14 cellular contexts compared by ENCODE assay signal in genomic region chr3:58047806-58048205, GRCh38. TPM values are rescaled to one million over a fixed set of nuclear protein-coding genes. Genes with fewer than 3 reads are reported as not detected.
DNase-seq lines count a peak whose midpoint lies in the region; ATAC-seq and TF ChIP-seq lines count a peak whose summit lies in the region.
"Had no signal": no experiment of that assay in that cellular context is flagged by ENCODE, and none has a peak within 500 bp of the region (broad histone marks: within the 10 kb centered on the region; RNA-seq: fewer than 3 reads in every experiment).

No MANE protein-coding gene starts in this region.

- no peak for DNase-seq in left ventricle myocardium inferior
- no peak for DNase-seq in right cardiac atrium
- DNase-seq in chondrocyte (ENCODE audit: low spot score) = no peak
- peak; percentile 96 for DNase-seq in mesenchymal stem cell
- no peak for DNase-seq in natural killer cell
- DNase-seq in activated CD4-positive, alpha-beta T cell treated with anti-CD3 and anti-CD28 coated beads, Interleukin-2, amount 50 U/mL, for 1 hour = no peak
- DNase-seq: activated CD4-positive, CD25-positive, alpha-beta regulatory T cell treated with anti-CD3 and anti-CD28 coated beads, Interleukin-2, amount 50 U/mL, for 72 hours; activated naive CD8-positive, alpha-beta T cell treated with anti-CD3 and anti-CD28 coated beads, Interleukin-2, amount 50 U/mL, for 24 hours; Karpas-422; NK-92 treated with Interleukin-12 subunit alpha and Interleukin-12 subunit beta, amount 100 ng/mL, for 24 hours; stimulated activated naive CD8-positive, alpha-beta T cell treated with anti-CD3 and anti-CD28 coated beads, Interleukin-15, amount 100 ng/mL, for 72 hours had no signal

- H3K27me3 ChIP-seq in left ventricle myocardium inferior (ENCODE audit: low read depth) (no peaks in the 10 kb centered on the region), right cardiac atrium (ENCODE audit: control insufficient read depth, insufficient read depth) (no peaks in the 10 kb centered on the region), mesenchymal stem cell (ENCODE audit: control insufficient read depth in 1 of 2, insufficient read depth in 1 of 2, low read length in 2 of 2) (no peaks in the 10 kb centered on the region)

- H2BK5ac ChIP-seq in mesenchymal stem cell (ENCODE audit: low read depth, low read length, poor library complexity, severe bottlenecking) = no peak overlapping the region

- H3K23ac ChIP-seq in mesenchymal stem cell (ENCODE audit: low read length in 2 of 2) = no peak overlapping the region

- H3K4me3 ChIP-seq in left ventricle myocardium inferior (no peak overlapping the region), right cardiac atrium (ENCODE audit: low read length) (no peak overlapping the region), mesenchymal stem cell (ENCODE audit: insufficient read depth in 1 of 2, low read depth in 1 of 2, low read length in 2 of 2) (no peak overlapping the region)

- H3K4ac ChIP-seq in mesenchymal stem cell (ENCODE audit: low read depth in 1 of 2, low read length in 2 of 2) = no peak overlapping the region

- H3K27ac ChIP-seq in left ventricle myocardium inferior (replicated peaks) (peak overlapping the region; percentile 78), right cardiac atrium (ENCODE audit: low read length) (no peak overlapping the region), mesenchymal stem cell (ENCODE audit: low read length, poor library complexity, severe bottlenecking) (peak overlapping the region; percentile 99)

- H3K27me3 Mint-ChIP-seq in chondrocyte (ENCODE audit: low read depth) (no peaks in the 10 kb centered on the region), natural killer cell (ENCODE audit: low read depth in 2 of 2) (no peaks in the 10 kb centered on the region)
- H3K27me3 Mint-ChIP-seq: activated naive CD8-positive, alpha-beta T cell treated with anti-CD3 and anti-CD28 coated beads, Interleukin-2, amount 50 U/mL, for 24 hours; stimulated activated naive CD8-positive, alpha-beta T cell treated with anti-CD3 and anti-CD28 coated beads, Interleukin-15, amount 100 ng/mL, for 72 hours had no signal

- no peak overlapping the region for H2BK120ac ChIP-seq in mesenchymal stem cell (ENCODE audit: low read depth, low read length)

- H2AFZ ChIP-seq in mesenchymal stem cell (ENCODE audit: low read depth, low read length) = no peak overlapping the region

- peaks cover 10% of the 10 kb centered on the region for H3K79me1 ChIP-seq in mesenchymal stem cell (replicated peaks; ENCODE audit: low read length, poor library complexity, severe bottlenecking)

- H3K4me2 ChIP-seq in mesenchymal stem cell (ENCODE audit: low read length, poor library complexity, severe bottlenecking) = no peak overlapping the region

- H4K91ac ChIP-seq in mesenchymal stem cell (ENCODE audit: low read length) = no peak overlapping the region

- H3K4me3 Mint-ChIP-seq in chondrocyte (ENCODE audit: unreplicated experiment) (no peak overlapping the region), natural killer cell (no peak overlapping the region)
- H3K4me3 Mint-ChIP-seq: activated naive CD8-positive, alpha-beta T cell treated with anti-CD3 and anti-CD28 coated beads, Interleukin-2, amount 50 U/mL, for 24 hours; stimulated activated naive CD8-positive, alpha-beta T cell treated with anti-CD3 and anti-CD28 coated beads, Interleukin-15, amount 100 ng/mL, for 72 hours had no signal

- H2AK5ac ChIP-seq in mesenchymal stem cell (ENCODE audit: low read length, severe bottlenecking) = peak overlapping the region; percentile 24

- H3K9ac ChIP-seq in mesenchymal stem cell (ENCODE audit: low read length) = peak overlapping the region; percentile 19

- H3K4me1 Mint-ChIP-seq in chondrocyte (ENCODE audit: low read depth) (peaks cover 80% of the 10 kb centered on the region), natural killer cell (peaks cover 2 to 26% of the 10 kb centered on the region in 2 donors)

- H3K9me3 Mint-ChIP-seq in chondrocyte (ENCODE audit: low read depth) (no peaks in the 10 kb centered on the region), natural killer cell (no peaks in the 10 kb centered on the region)
- H3K9me3 Mint-ChIP-seq: activated naive CD8-positive, alpha-beta T cell treated with anti-CD3 and anti-CD28 coated beads, Interleukin-2, amount 50 U/mL, for 24 hours; stimulated activated naive CD8-positive, alpha-beta T cell treated with anti-CD3 and anti-CD28 coated beads, Interleukin-15, amount 100 ng/mL, for 72 hours had no signal

- H3K9me3 ChIP-seq in left ventricle myocardium inferior (replicated peaks) = no peaks in the 10 kb centered on the region
- no peaks in the 10 kb centered on the region for H3K9me3 ChIP-seq in right cardiac atrium (ENCODE audit: control insufficient read depth, low read length)
- H3K9me3 ChIP-seq in mesenchymal stem cell (ENCODE audit: control insufficient read depth, low read length) = no peaks in the 10 kb centered on the region

- WGBS in right cardiac atrium = 85% methylated on average over 5 of the region's 5 CpGs
- WGBS in mesenchymal stem cell = 3% methylated on average over 5 of the region's 5 CpGs

- no peaks in the 10 kb centered on the region for H3K36me3 ChIP-seq in left ventricle myocardium inferior
- peaks cover 0 to 3% of the 10 kb centered on the region in 2 experiments for H3K36me3 ChIP-seq in mesenchymal stem cell (ENCODE audit: control insufficient read depth in 1 of 2, insufficient read depth in 2 of 2, low read depth in 1 of 2, low read length in 2 of 2)

- intact Hi-C loops in left ventricle myocardium inferior (cut with micrococcal nuclease) = no loop called here
- intact Hi-C loops in right cardiac atrium (cut with DNase I) = no loop called here
- intact Hi-C loops in natural killer cell (cut with micrococcal nuclease) = no loop called here

- H3K14ac ChIP-seq in mesenchymal stem cell (ENCODE audit: low read length in 2 of 2) = no peak overlapping the region

- no peak for TF ChIP-seq CTCF in left ventricle myocardium inferior (IDR thresholded peaks at IDR 0.05; ENCODE audit: borderline replicate concordance)
- TF ChIP-seq CTCF in chondrocyte (IDR thresholded peaks at IDR 0.05) = no peak
- TF ChIP-seq CTCF in natural killer cell (IDR thresholded peaks at IDR 0.05) = no peak

- no peak overlapping the region for H2BK15ac ChIP-seq in mesenchymal stem cell (ENCODE audit: low read depth, poor library complexity, severe bottlenecking)

- H3K36me3 Mint-ChIP-seq in chondrocyte (ENCODE audit: low read depth) (no peaks in the 10 kb centered on the region), natural killer cell (no peaks in the 10 kb centered on the region)

- H4K8ac ChIP-seq in mesenchymal stem cell (ENCODE audit: low read length) = no peak overlapping the region

- peak overlapping the region in 1 of 2 experiments; percentile 23 for H3K18ac ChIP-seq in mesenchymal stem cell (ENCODE audit: low read depth in 1 of 2, low read length in 2 of 2)

- ATAC-seq in right cardiac atrium = no peak
- ATAC-seq in HG03520 (IDR thresholded peaks at IDR 0.05; ENCODE audit: unreplicated experiment) = no peak
- no peak for ATAC-seq in GM18907 (IDR thresholded peaks at IDR 0.05; ENCODE audit: unreplicated experiment)
- no peak for ATAC-seq in natural killer cell
- ATAC-seq: activated naive CD8-positive, alpha-beta T cell treated with anti-CD3 and anti-CD28 coated beads, Interleukin-2, amount 50 U/mL, for 24 hours; sciatic nerve; stimulated activated naive CD8-positive, alpha-beta T cell treated with anti-CD3 and anti-CD28 coated beads, Interleukin-15, amount 100 ng/mL, for 72 hours had no signal

- peak overlapping the region; percentile 82 for H3K27ac Mint-ChIP-seq in chondrocyte (ENCODE audit: unreplicated experiment)
- H3K27ac Mint-ChIP-seq in natural killer cell = no peak overlapping the region
- H3K27ac Mint-ChIP-seq: activated naive CD8-positive, alpha-beta T cell treated with anti-CD3 and anti-CD28 coated beads, Interleukin-2, amount 50 U/mL, for 24 hours had no signal

- H3K4me1 ChIP-seq in left ventricle myocardium inferior = peaks cover 80% of the 10 kb centered on the region
- peaks cover 21% of the 10 kb centered on the region for H3K4me1 ChIP-seq in right cardiac atrium (ENCODE audit: control insufficient read depth, insufficient read depth, low read length)
- H3K4me1 ChIP-seq in mesenchymal stem cell (ENCODE audit: control insufficient read depth, insufficient read depth, low read depth, low read length) = peaks cover 48% of the 10 kb centered on the region

- no peak overlapping the region for H2BK12ac ChIP-seq in mesenchymal stem cell (ENCODE audit: low read length in 2 of 2)

RNA-seq across cellular contexts. Expression of gene FLNB, which starts 39.6 kb away (rescaled TPM):
- total RNA-seq in left ventricle myocardium inferior (34.8 TPM), right cardiac atrium (10 to 100 TPM; 22.9 to 44.9 (median 29.0) TPM), chondrocyte (56.5 to 75.3 TPM (median 70.2 TPM) in 3 replicates), natural killer cell (10 to 100 TPM; 24.6 to 30.8 (median 26.6) TPM)
- 36.9 TPM for polyA plus RNA-seq in right cardiac atrium
- polyA plus RNA-seq in mesenchymal stem cell (2013, experiment 1 of 2) = 55.8 TPM
- 47.9 TPM for polyA plus RNA-seq in mesenchymal stem cell (2013, experiment 2 of 2)
